In the genomic region with DNA sequence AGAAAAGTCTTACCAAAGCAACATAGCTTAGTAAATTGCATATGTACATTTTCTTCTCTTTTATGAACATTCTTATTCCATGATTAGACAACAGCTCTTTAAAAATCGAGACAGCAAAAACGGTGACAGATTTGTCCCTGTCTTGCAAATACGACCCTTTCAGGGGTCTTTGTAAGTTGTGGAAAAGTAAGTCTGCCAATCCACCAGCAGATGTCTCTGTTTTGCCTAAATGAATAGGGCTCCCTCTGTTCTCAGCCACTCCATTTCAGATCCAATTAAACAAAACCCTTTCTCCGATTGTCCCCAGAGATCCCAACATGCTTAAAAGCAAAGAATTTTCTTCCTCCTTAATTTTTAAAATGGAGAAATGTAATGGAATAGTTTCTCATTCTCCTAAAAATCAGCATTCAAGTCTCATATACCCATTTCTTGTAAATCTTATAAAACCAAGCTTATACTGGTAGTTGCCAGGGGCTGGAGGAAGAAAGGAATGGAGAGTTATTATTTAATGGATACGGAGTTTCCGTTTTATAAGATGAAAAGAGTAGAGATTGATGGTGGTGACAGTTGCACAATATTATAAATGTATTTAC, we compare ENCODE assay signal across 8 cellular contexts.
DNase-seq lines count a peak whose midpoint lies in the region; ATAC-seq and TF ChIP-seq lines count a peak whose summit lies in the region.

No MANE protein-coding gene starts in this region.

- H3K27me3 ChIP-seq in adrenal gland, result no peaks in the 10 kb centered on the region
- H3K27me3 ChIP-seq in right cardiac atrium (ENCODE audit: control insufficient read depth, insufficient read depth), result no peaks in the 10 kb centered on the region

- H3K27ac ChIP-seq in adrenal gland (no peak overlapping the region), right cardiac atrium (ENCODE audit: low read length) (no peak overlapping the region)

- TF ChIP-seq CTCF in adrenal gland (IDR thresholded peaks at IDR 0.05), result peak; percentile 45 to 77 (median 64)

- POLR2A ChIA-PET in HEK293T (lab: Yijun Ruan, JAX), result interaction anchor here (0.7 to 1.4 kb wide), 4 partner anchors 61 to 195 kb away, joined by 3 to 5 read pairs (median 4); a partner anchor contains a TSS

- ATAC-seq in right cardiac atrium, result peak; percentile 68 to 77
- no peak for ATAC-seq in GM19035 (IDR thresholded peaks at IDR 0.05; ENCODE audit: unreplicated experiment)
- ATAC-seq in HG03460 (IDR thresholded peaks at IDR 0.05; ENCODE audit: unreplicated experiment), result no peak

- no peaks in the 10 kb centered on the region for H3K36me3 ChIP-seq in adrenal gland (replicated peaks in 1 of 2)

- H3K9me3 ChIP-seq in adrenal gland (replicated peaks in 1 of 3) (no peaks in the 10 kb centered on the region), right cardiac atrium (ENCODE audit: control insufficient read depth, low read length) (no peaks in the 10 kb centered on the region)

- no peaks in the 10 kb centered on the region for H3K4me1 ChIP-seq in adrenal gland (replicated peaks in 1 of 2)
- H3K4me1 ChIP-seq in right cardiac atrium (ENCODE audit: control insufficient read depth, insufficient read depth, low read length), result no peaks in the 10 kb centered on the region

- DNase-seq in DMS 273 treated with DMSO at 0.1 percent for 48 hours (lab: John Stamatoyannopoulos, UW), result peak; percentile 77
- peak; percentile 61 for DNase-seq in HEK293T (ENCODE audit: extremely low spot score)
- DNase-seq in NCI-H446 (lab: John Stamatoyannopoulos, UW), result peak; percentile 50 to 74
- peak in 4 of 7 donors; percentile 16 to 45 (median 20) for DNase-seq in adrenal gland
- no peak for DNase-seq in right cardiac atrium
- DNase-seq in skeletal muscle cell (ENCODE audit: low read depth), result peak; percentile 25

- intact Hi-C loops in adrenal gland (cut with DNase I) (loop anchor here in 1 of 2 donors (5.0 kb wide), 1 partner anchor 271 kb away; no protein-coding TSS in a partner anchor), right cardiac atrium (cut with DNase I) (loop anchor here in 3 of 4 donors (5.0 to 10.0 kb wide), 3 partner anchors 271 to 574 kb away; no protein-coding TSS in a partner anchor)

- no peak for TF ChIP-seq POLR2A in adrenal gland (IDR thresholded peaks at IDR 0.05)

- 4 to 8% (median 5%) methylated on average over 6 of the region's 6 CpGs for WGBS in adrenal gland, 4 donors
- 8% methylated on average over 6 of the region's 6 CpGs for WGBS in right cardiac atrium

- CTCF ChIA-PET in HEK293T (lab: Yijun Ruan, JAX), result interaction anchor here (0.6 to 1.9 kb wide), 16 partner anchors 8 to 274 kb away, joined by 3 to 16 read pairs (median 3); a partner anchor contains a TSS

- no peak overlapping the region for H3K4me3 ChIP-seq in adrenal gland
- H3K4me3 ChIP-seq in right cardiac atrium (ENCODE audit: low read length), result no peak overlapping the region
- H3K4me3 ChIP-seq in skeletal muscle cell (ENCODE audit: low read depth, low read length), result no peak overlapping the region

TF ChIP-seq in HEK293T, 16 proteins besides CTCF, POLR2A, EP300 and RAD21:
- TF ChIP-seq CTBP1 (IDR thresholded peaks at IDR 0.05; ENCODE audit: borderline replicate concordance) (no peak), ELF4 (IDR thresholded peaks at IDR 0.05) (no peak), ARNT (IDR thresholded peaks at IDR 0.05) (no peak), BHLHE40 (IDR thresholded peaks at IDR 0.05; ENCODE audit: borderline replicate concordance) (no peak), HDGF (IDR thresholded peaks at IDR 0.05; ENCODE audit: borderline replicate concordance) (no peak), ZNF384 (IDR thresholded peaks at IDR 0.05) (no peak), LEF1 (IDR thresholded peaks at IDR 0.05; ENCODE audit: borderline replicate concordance) (no peak), FOXA1 (IDR thresholded peaks at IDR 0.05) (no peak), SP1 (IDR thresholded peaks at IDR 0.05) (no peak), L3MBTL2 (conservative IDR thresholded peaks at IDR 0.05) (no peak), SUZ12 (IDR thresholded peaks at IDR 0.05) (no peak), FOXK2 (IDR thresholded peaks at IDR 0.05) (no peak)
- TF ChIP-seq, protein P1, sequence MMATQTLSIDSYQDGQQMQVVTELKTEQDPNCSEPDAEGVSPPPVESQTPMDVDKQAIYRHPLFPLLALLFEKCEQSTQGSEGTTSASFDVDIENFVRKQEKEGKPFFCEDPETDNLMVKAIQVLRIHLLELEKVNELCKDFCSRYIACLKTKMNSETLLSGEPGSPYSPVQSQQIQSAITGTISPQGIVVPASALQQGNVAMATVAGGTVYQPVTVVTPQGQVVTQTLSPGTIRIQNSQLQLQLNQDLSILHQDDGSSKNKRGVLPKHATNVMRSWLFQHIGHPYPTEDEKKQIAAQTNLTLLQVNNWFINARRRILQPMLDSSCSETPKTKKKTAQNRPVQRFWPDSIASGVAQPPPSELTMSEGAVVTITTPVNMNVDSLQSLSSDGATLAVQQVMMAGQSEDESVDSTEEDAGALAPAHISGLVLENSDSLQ (IDR thresholded peaks at IDR 0.05), result no peak

Comparison
In these comparisons a context has a peak if more than half of its experiments do, and no peak if none do; other contexts are left out.
1. DNase-seq: peak in DMS 273 treated with DMSO at 0.1 percent for 48 hours (single experiment), HEK293T (single experiment), NCI-H446 (2 of 2), adrenal gland (4 of 7) and skeletal muscle cell (single experiment); none in right cardiac atrium (0 of 3).
2. ATAC-seq: peak in right cardiac atrium (2 of 2); none in GM19035 (single experiment) and HG03460 (single experiment).